ENCODE assay signal across 13 cellular contexts in genomic region chr13:82627183-82627582, GRCh38.
DNase-seq lines count a peak whose midpoint lies in the region; ATAC-seq and TF ChIP-seq lines count a peak whose summit lies in the region.
"Had no signal": no experiment of that assay in that cellular context is flagged by ENCODE, and none has a peak within 500 bp of the region (broad histone marks: within the 10 kb centered on the region; RNA-seq: fewer than 3 reads in every experiment).

No MANE protein-coding gene starts in this region.

- no peak overlapping the region for H3K56ac ChIP-seq in mesendoderm (ENCODE audit: low read length)

- no peak overlapping the region for H2BK15ac ChIP-seq in mesendoderm (replicated peaks; ENCODE audit: low read depth)

- no peak overlapping the region for H3K18ac ChIP-seq in mesendoderm (ENCODE audit: low read length)

- no CpG with 5 or more reads among the region's 1 CpG for WGBS in mesendoderm (ENCODE audit: extremely low coverage, insufficient coverage, low lambda C conversion rate)

- no peaks in the 10 kb centered on the region for H3K4me1 ChIP-seq in mesendoderm (ENCODE audit: control insufficient read depth, low read depth, low read length)
- H3K4me1 ChIP-seq: BLaER1 treated with 17β-estradiol and CSF1 and Interleukin-3, amounts not matched to agents 10 nM and 100 nM; Peyer's patch had no signal

- H2BK5ac ChIP-seq in mesendoderm (ENCODE audit: low read length) = no peak overlapping the region

- TF ChIP-seq CTCF in AG09319 (IDR thresholded peaks at IDR 0.05; ENCODE audit: low read depth, low read length) (no peak), fibroblast of mammary gland (conservative IDR thresholded peaks at IDR 0.05; ENCODE audit: control insufficient read depth, insufficient read depth, low read depth, low read length) (no peak)

- no peak overlapping the region for H4K5ac ChIP-seq in mesendoderm (ENCODE audit: low read length)

- no peaks in the 10 kb centered on the region for H3K79me2 ChIP-seq in mesendoderm (ENCODE audit: control insufficient read depth, insufficient read depth, low read length)

- H3K9ac ChIP-seq in mesendoderm (ENCODE audit: low read length) = no peak overlapping the region
- H3K9ac ChIP-seq: BLaER1 treated with 17β-estradiol and CSF1 and Interleukin-3, amounts not matched to agents 10 nM and 100 nM had no signal

- H3K27ac ChIP-seq in mesendoderm (ENCODE audit: low read depth, low read length) = no peak overlapping the region
- H3K27ac ChIP-seq: BLaER1 treated with 17β-estradiol and CSF1 and Interleukin-3, amounts not matched to agents 10 nM and 100 nM; Peyer's patch had no signal

- H3K4ac ChIP-seq in mesendoderm (ENCODE audit: low read depth, low read length) = no peak overlapping the region

- no peaks in the 10 kb centered on the region for H3K79me1 ChIP-seq in mesendoderm (ENCODE audit: low read length)

- no peak overlapping the region for H3K23ac ChIP-seq in mesendoderm (ENCODE audit: low read length)

- no peak overlapping the region for H3K4me2 ChIP-seq in mesendoderm (ENCODE audit: low read length)
- H3K4me2 ChIP-seq: BLaER1 treated with 17β-estradiol and CSF1 and Interleukin-3, amounts not matched to agents 10 nM and 100 nM had no signal

- no peak overlapping the region for H2AK5ac ChIP-seq in mesendoderm (ENCODE audit: low read length)

- no peak overlapping the region for H4K8ac ChIP-seq in mesendoderm (ENCODE audit: low read depth, low read length)

- H3K27me3 ChIP-seq in mesendoderm (ENCODE audit: insufficient read depth, low read length, poor library complexity) = no peaks in the 10 kb centered on the region
- H3K27me3 ChIP-seq: BLaER1 treated with 17β-estradiol and CSF1 and Interleukin-3, amounts not matched to agents 10 nM and 100 nM; Peyer's patch had no signal

- DNase-seq in AG09319 (ENCODE audit: extremely low read depth, low read depth) (peak; percentile 27), HPDE6-E6E7 (ENCODE audit: extremely low spot score) (peak; percentile 3), NCI-H748 treated with DMSO at 0.1 percent for 48 hours (lab: John Stamatoyannopoulos, UW) (peak; percentile 38), fibroblast of mammary gland (ENCODE audit: low read depth) (peak; percentile 39), left lobe of liver (ENCODE audit: low spot score) (no peak), mesendoderm (no peak)
- DNase-seq: activated CD8-positive, alpha-beta memory T cell treated with anti-CD3 and anti-CD28 coated beads, Interleukin-2, amount 50 U/mL, for 48 hours; activated naive CD4-positive, alpha-beta T cell treated with anti-CD3 and anti-CD28 coated beads, Interleukin-2, amount 50 U/mL, for 16 hours; Peyer's patch; T-helper 17 cell had no signal

- ATAC-seq in left lobe of liver (no peak), HG02763 (IDR thresholded peaks at IDR 0.05; ENCODE audit: unreplicated experiment) (no peak), HG02884 (IDR thresholded peaks at IDR 0.05; ENCODE audit: unreplicated experiment) (no peak)
- ATAC-seq: T-helper 17 cell had no signal

- no peaks in the 10 kb centered on the region for H3K36me3 ChIP-seq in mesendoderm (ENCODE audit: control insufficient read depth, insufficient read depth, low read length)
- H3K36me3 ChIP-seq: BLaER1 treated with 17β-estradiol and CSF1 and Interleukin-3, amounts not matched to agents 10 nM and 100 nM; Peyer's patch had no signal

- H2BK120ac ChIP-seq in mesendoderm (ENCODE audit: low read depth, low read length) = no peak overlapping the region

- no peak overlapping the region for H3K4me3 ChIP-seq in fibroblast of mammary gland (ENCODE audit: control insufficient read depth, low read depth, low read length)
- no peak overlapping the region for H3K4me3 ChIP-seq in mesendoderm (ENCODE audit: low read length)
- H3K4me3 ChIP-seq: BLaER1 treated with 17β-estradiol and CSF1 and Interleukin-3, amounts not matched to agents 10 nM and 100 nM; Peyer's patch had no signal

Comparison
In these comparisons a context has a peak if more than half of its experiments do, and no peak if none do; other contexts are left out.
1. DNase-seq: peak in AG09319 (single experiment), HPDE6-E6E7 (single experiment), NCI-H748 treated with DMSO at 0.1 percent for 48 hours (single experiment) and fibroblast of mammary gland (single experiment); none in left lobe of liver (single experiment) and mesendoderm (single experiment).